8 cellular contexts compared by ENCODE assay signal in genomic region chr3:69094467-69095205, GRCh38. TPM values are rescaled to one million over a fixed set of nuclear protein-coding genes. Genes with fewer than 3 reads are reported as not detected.
A peak's percentile ranks its signal among the peaks of the same experiment; 100 is the strongest.
DNase-seq lines count a peak whose midpoint lies in the region; ATAC-seq, FAIRE-seq and TF ChIP-seq lines count a peak whose summit lies in the region.

No MANE protein-coding gene starts in this region.

- H3K9ac ChIP-seq in BLaER1, result peak overlapping the region; percentile 39
- no peak overlapping the region for H3K9ac ChIP-seq in K562 (ENCODE audit: insufficient read depth in 1 of 2, low read depth in 2 of 2, low read length in 2 of 2)

- no peak; the same call in 2 of the 3 replicates for ATAC-seq in K562
- ATAC-seq in naive B cell (ENCODE audit: low read depth in 2 of 2), result no peak
- no peak for ATAC-seq in HG03095 (IDR thresholded peaks at IDR 0.05; ENCODE audit: unreplicated experiment)

- H3K79me2 ChIP-seq in K562 (ENCODE audit: control insufficient read depth, insufficient read depth, low read length), result no peaks in the 10 kb centered on the region

- WGBS in K562 (ENCODE audit: insufficient coverage, low coverage, missing lambda C conversion rate), result 26% methylated on average over 8 of the region's 8 CpGs

- peak overlapping the region; percentile 90 to 98 (median 93) for H3K27ac Mint-ChIP-seq in naive B cell

- no peak overlapping the region for H3K4me3 ChIP-seq in BLaER1
- no peak overlapping the region for H3K4me3 ChIP-seq in K562
- no peak overlapping the region for H3K4me3 ChIP-seq in BE2C (ENCODE audit: low read depth, low read length)

- no peak for TF ChIP-seq RAD21 in K562 (CRISPR knock-in tag; conservative IDR thresholded peaks at IDR 0.05 in 1 of 2, IDR thresholded peaks at IDR 0.05 in 1 of 2)

- H3K27me3 ChIP-seq in BLaER1 (no peaks in the 10 kb centered on the region), K562 (ENCODE audit: control insufficient read depth in 2 of 2, insufficient read depth in 2 of 2, low read length in 2 of 2) (no peaks in the 10 kb centered on the region), BE2C (no peaks in the 10 kb centered on the region)

- FAIRE-seq in K562 (lab: Jason Lieb, UNC), result no peak

- no peaks in the 10 kb centered on the region for H3K9me3 Mint-ChIP-seq in naive B cell

- H3K9me3 ChIP-seq in BLaER1 (no peaks in the 10 kb centered on the region), K562 (replicated peaks; ENCODE audit: control insufficient read depth, insufficient read depth, low read depth, low read length) (no peaks in the 10 kb centered on the region), BE2C (no peaks in the 10 kb centered on the region)

- no peak overlapping the region for H2AFZ ChIP-seq in K562 (ENCODE audit: low read depth, low read length)

- POLR2A ChIA-PET in K562 (lab: Yijun Ruan, JAX), result no interaction called here
- POLR2A ChIA-PET in GM10248 (lab: Yijun Ruan, JAX), result no interaction called here

- no peak for TF ChIP-seq CTCF in K562 (IDR thresholded peaks at IDR 0.05 in 2 of 3, conservative IDR thresholded peaks at IDR 0.05 in 1 of 3; ENCODE audit: insufficient read depth in 2 of 3, low read depth in 1 of 3, low read length in 3 of 3)
- TF ChIP-seq CTCF in GM10248 (IDR thresholded peaks at IDR 0.05; ENCODE audit: control extremely low read depth, extremely low read depth, low read depth, missing control alignments), result no peak
- TF ChIP-seq CTCF in BE2C (IDR thresholded peaks at IDR 0.05; ENCODE audit: low read depth, low read length), result no peak

- peak overlapping the region; percentile 26 to 82 (median 70) for H3K4me3 Mint-ChIP-seq in naive B cell

- intact Hi-C loops in K562 (cut with micrococcal nuclease), result no loop called here

- H3K4me2 ChIP-seq in BLaER1 (peak overlapping the region; percentile 74), K562 (ENCODE audit: insufficient read depth, low read length) (no peak overlapping the region)

- H3K36me3 ChIP-seq in BLaER1, result peaks cover 22% of the 10 kb centered on the region
- no peaks in the 10 kb centered on the region for H3K36me3 ChIP-seq in K562 (ENCODE audit: control insufficient read depth, insufficient read depth, low read length)
- H3K36me3 ChIP-seq in BE2C, result peaks cover 11% of the 10 kb centered on the region

- TF ChIP-seq EP300 in K562 (IDR thresholded peaks at IDR 0.05; ENCODE audit: low read length), result no peak

- CTCF ChIA-PET in K562 (lab: Yijun Ruan, JAX; ENCODE audit: low intra/inter-chr PET ratio), result no interaction called here
- CTCF ChIA-PET in GM10248 (lab: Yijun Ruan, JAX), result interaction anchor here (0.8 to 5.2 kb wide), 5 partner anchors 8 to 212 kb away, joined by 3 to 19 read pairs (median 4); no protein-coding TSS in a partner anchor

- BruUV-seq in K562 (replicated peaks; lab: Mats Ljungman, UMichigan), result no TSS peak

- in situ Hi-C loops in K562 (cut with MboI), result no loop called here

- peaks cover 62 to 86% (median 80%) of the 10 kb centered on the region in 3 donors for H3K4me1 Mint-ChIP-seq in naive B cell

- H3K27ac ChIP-seq in BLaER1 (peak overlapping the region; percentile 74), K562 (ENCODE audit: extremely low read depth, low read depth, low read length) (no peak overlapping the region)

- no peaks in the 10 kb centered on the region for H3K9me1 ChIP-seq in K562 (ENCODE audit: control insufficient read depth, insufficient read depth, low read length)

- H3K4me1 ChIP-seq in BLaER1, result peaks cover 63% of the 10 kb centered on the region
- peaks cover 3 to 9% of the 10 kb centered on the region in 2 experiments; a peak in 4 of 5 replicates for H3K4me1 ChIP-seq in K562 (replicated peaks in 1 of 2; ENCODE audit: control insufficient read depth in 2 of 2, insufficient read depth in 2 of 2, low read length in 2 of 2)
- no peaks in the 10 kb centered on the region for H3K4me1 ChIP-seq in BE2C

- no peaks in the 10 kb centered on the region for H4K20me1 ChIP-seq in BLaER1
- no peaks in the 10 kb centered on the region for H4K20me1 ChIP-seq in K562 (replicated peaks; ENCODE audit: control insufficient read depth, insufficient read depth, low read length)

- peaks cover 12 to 14% of the 10 kb centered on the region in 2 donors for H3K36me3 Mint-ChIP-seq in naive B cell

- no peak for TF ChIP-seq POLR2A in K562 (conservative IDR thresholded peaks at IDR 0.05)

- DNase-seq in M059J (ENCODE audit: low read depth) (peak; percentile 66), K562 (ENCODE audit: extremely low read depth in 1 of 4, low spot score in 3 of 4) (peak in 1 of 4 experiments; percentile 9), naive B cell (no peak), GM10248 (ENCODE audit: extremely low spot score) (no peak), BE2C (no peak)
- DNase-seq in activated CD8-positive, alpha-beta memory T cell treated with anti-CD3 and anti-CD28 coated beads for 24 hours, result no peak

- no peaks in the 10 kb centered on the region for H3K27me3 Mint-ChIP-seq in naive B cell

RNA-seq across cellular contexts. Expression of gene ARL6IP5, which starts 9.9 kb away (rescaled TPM):
- 41.4 and 42.4 TPM in 2 replicates for total RNA-seq in M059J (2014; rRNA removed; shearing (Covaris generic))
- 6.7 and 11.2 TPM in 2 replicates for total RNA-seq in K562 (2011; cell fraction: chromatin; rRNA removed; ENCODE audit: low replicate concordance)
- 10.8 TPM in 2 replicates for total RNA-seq in K562 (2011; cell fraction: nucleolus; rRNA removed)
- total RNA-seq in K562 (2011; cell fraction: nucleoplasm; rRNA removed), result 14.4 and 14.6 TPM in 2 replicates
- total RNA-seq in K562 (2014; rRNA removed) (11.3 and 11.9 TPM in 2 replicates), K562 (2014; rRNA removed; fragmentation: Illumina TruSeq; extraction: Trizol) (12.7 and 13.0 TPM in 2 replicates), K562 (2015; rRNA removed; fragmentation: Illumina TruSeq; extraction: Trizol) (9.4 and 10.7 TPM in 2 replicates), K562 (2021) (11.5 and 15.2 TPM in 2 replicates)
- polyA plus RNA-seq in K562 (2011; rRNA removed) (21.5 and 22.0 TPM in 2 replicates), K562 (2014; fragmentation: Illumina TruSeq; extraction: Trizol) (16.8 and 20.6 TPM in 2 replicates), K562 (2014; fragmentation: Nextera tagmentation; extraction: Ambion mirVana) (10 to 100 TPM; 51.8 to 54.0 TPM), K562 (2014; rRNA removed) (10.3 and 14.6 TPM in 2 replicates), naive B cell (ENCODE audit: low read depth in 6 of 6) (100 to 1,000 TPM; 278 to 469 (median 324) TPM)
- polyA plus RNA-seq in K562 (2011; cell fraction: cytosol; rRNA removed), result 22.4 and 25.0 TPM in 2 replicates
- polyA plus RNA-seq in K562 (2011; cell fraction: nucleus; rRNA removed), result 3.3 and 6.6 TPM in 2 replicates
- polyA plus RNA-seq in K562 (2012), result 16.2 and 23.1 TPM in 2 replicates
- polyA minus RNA-seq in K562 (2011; rRNA and poly(A)+ RNA removed), result 21.9 and 23.0 TPM in 2 replicates
- polyA minus RNA-seq in K562 (2011; cell fraction: cytosol; rRNA and poly(A)+ RNA removed), result 11.2 and 13.1 TPM in 2 replicates
- 1.3 and 3.7 TPM in 2 replicates for polyA minus RNA-seq in K562 (2011; cell fraction: nucleus; rRNA and poly(A)+ RNA removed)
- polyA plus RNA-seq in BE2C (2012; ENCODE audit: insufficient read depth, insufficient read length, low read depth), result 153 TPM

RNA-seq across cellular contexts. Expression of gene UBA3, which starts 14.5 kb away (rescaled TPM):
- total RNA-seq in M059J (2014; rRNA removed; shearing (Covaris generic)), result 43.0 and 44.9 TPM in 2 replicates
- 34.9 and 77.4 TPM in 2 replicates for total RNA-seq in K562 (2011; cell fraction: chromatin; rRNA removed; ENCODE audit: low replicate concordance)
- total RNA-seq in K562 (2011; cell fraction: nucleolus; rRNA removed), result 20.9 and 22.8 TPM in 2 replicates
- 42.0 and 48.9 TPM in 2 replicates for total RNA-seq in K562 (2011; cell fraction: nucleoplasm; rRNA removed)
- total RNA-seq in K562 (2014; rRNA removed) (23.2 and 28.9 TPM in 2 replicates), K562 (2014; rRNA removed; fragmentation: Illumina TruSeq; extraction: Trizol) (35.4 and 40.9 TPM in 2 replicates), K562 (2015; rRNA removed; fragmentation: Illumina TruSeq; extraction: Trizol) (33.9 and 38.6 TPM in 2 replicates), K562 (2021) (31.2 and 33.8 TPM in 2 replicates)
- polyA plus RNA-seq in K562 (2011; rRNA removed) (42.5 and 58.2 TPM in 2 replicates), K562 (2014; fragmentation: Illumina TruSeq; extraction: Trizol) (30.7 and 45.2 TPM in 2 replicates), K562 (2014; fragmentation: Nextera tagmentation; extraction: Ambion mirVana) (10 to 100 TPM; 58.3 to 80.0 TPM), K562 (2014; rRNA removed) (36.7 and 42.0 TPM in 2 replicates), naive B cell (ENCODE audit: low read depth in 6 of 6) (100 to 1,000 TPM in 1 of 6 donors, 10 to 100 TPM in 5; 57.8 to 123 (median 61.1) TPM)
- polyA plus RNA-seq in K562 (2011; cell fraction: cytosol; rRNA removed), result 11.9 and 19.8 TPM in 2 replicates
- 37.5 and 53.9 TPM in 2 replicates for polyA plus RNA-seq in K562 (2011; cell fraction: nucleus; rRNA removed)
- 28.0 and 29.6 TPM in 2 replicates for polyA plus RNA-seq in K562 (2012)
- 28.8 and 29.4 TPM in 2 replicates for polyA minus RNA-seq in K562 (2011; rRNA and poly(A)+ RNA removed)
- polyA minus RNA-seq in K562 (2011; cell fraction: cytosol; rRNA and poly(A)+ RNA removed), result 9.5 and 9.9 TPM in 2 replicates
- 24.2 and 38.8 TPM in 2 replicates for polyA minus RNA-seq in K562 (2011; cell fraction: nucleus; rRNA and poly(A)+ RNA removed)
- polyA plus RNA-seq in BE2C (2012; ENCODE audit: insufficient read depth, insufficient read length, low read depth), result 58.1 TPM

RNA-seq across cellular contexts. Expression of gene LMOD3, which starts 27.8 kb away (rescaled TPM):
- total RNA-seq in M059J (2014; rRNA removed; shearing (Covaris generic)), result not detected in 2 replicates
- total RNA-seq in K562 (2011; cell fraction: chromatin; rRNA removed; ENCODE audit: low replicate concordance), result not detected in 2 replicates
- total RNA-seq in K562 (2011; cell fraction: nucleolus; rRNA removed), result not detected in 2 replicates
- not detected in 2 replicates for total RNA-seq in K562 (2011; cell fraction: nucleoplasm; rRNA removed)
- total RNA-seq in K562 (2014; rRNA removed) (not detected in 2 replicates), K562 (2014; rRNA removed; fragmentation: Illumina TruSeq; extraction: Trizol) (not detected in 2 replicates), K562 (2015; rRNA removed; fragmentation: Illumina TruSeq; extraction: Trizol) (not detected in 2 replicates), K562 (2021) (not detected in 2 replicates)
- polyA plus RNA-seq in K562 (2011; rRNA removed) (not detected in 2 replicates), K562 (2014; fragmentation: Illumina TruSeq; extraction: Trizol) (not detected in 2 replicates), K562 (2014; fragmentation: Nextera tagmentation; extraction: Ambion mirVana) (under 1 TPM in 1 of 2 experiments, not detected in 1; 0.03 TPM), K562 (2014; rRNA removed) (not detected in 2 replicates), naive B cell (ENCODE audit: low read depth in 6 of 6) (under 1 TPM in 3 of 6 donors, not detected in 3; 0.05 to 0.19 (median 0.09) TPM)
- not detected in 2 replicates for polyA plus RNA-seq in K562 (2011; cell fraction: cytosol; rRNA removed)
- not detected in 2 replicates for polyA plus RNA-seq in K562 (2011; cell fraction: nucleus; rRNA removed)
- 0.03 and 0.10 TPM in 2 replicates for polyA plus RNA-seq in K562 (2012)
- polyA minus RNA-seq in K562 (2011; rRNA and poly(A)+ RNA removed), result not detected in 2 replicates
- polyA minus RNA-seq in K562 (2011; cell fraction: cytosol; rRNA and poly(A)+ RNA removed), result not detected in 2 replicates
- polyA minus RNA-seq in K562 (2011; cell fraction: nucleus; rRNA and poly(A)+ RNA removed), result not detected in 2 replicates
- 0.32 TPM for polyA plus RNA-seq in BE2C (2012; ENCODE audit: insufficient read depth, insufficient read length, low read depth)

RNA-seq across cellular contexts. Expression of gene TMF1, which starts 42.5 kb away (rescaled TPM):
- total RNA-seq in M059J (2014; rRNA removed; shearing (Covaris generic)), result 11.8 and 15.8 TPM in 2 replicates
- 20.0 and 109 TPM in 2 replicates for total RNA-seq in K562 (2011; cell fraction: chromatin; rRNA removed; ENCODE audit: low replicate concordance)
- 13.7 and 18.2 TPM in 2 replicates for total RNA-seq in K562 (2011; cell fraction: nucleolus; rRNA removed)
- 20.6 and 33.0 TPM in 2 replicates for total RNA-seq in K562 (2011; cell fraction: nucleoplasm; rRNA removed)
- total RNA-seq in K562 (2014; rRNA removed) (7.1 and 9.5 TPM in 2 replicates), K562 (2014; rRNA removed; fragmentation: Illumina TruSeq; extraction: Trizol) (13.9 and 18.6 TPM in 2 replicates), K562 (2015; rRNA removed; fragmentation: Illumina TruSeq; extraction: Trizol) (11.2 and 13.7 TPM in 2 replicates), K562 (2021) (10.9 and 12.3 TPM in 2 replicates)
- polyA plus RNA-seq in K562 (2011; rRNA removed) (11.3 and 11.8 TPM in 2 replicates), K562 (2014; fragmentation: Illumina TruSeq; extraction: Trizol) (8.9 and 10.3 TPM in 2 replicates), K562 (2014; fragmentation: Nextera tagmentation; extraction: Ambion mirVana) (1 to 10 TPM; 3.1 to 3.7 TPM), K562 (2014; rRNA removed) (6.2 and 7.2 TPM in 2 replicates), naive B cell (ENCODE audit: low read depth in 6 of 6) (10 to 100 TPM; 26.1 to 65.0 (median 54.4) TPM)
- 2.1 and 3.2 TPM in 2 replicates for polyA plus RNA-seq in K562 (2011; cell fraction: cytosol; rRNA removed)
- 9.1 and 10.1 TPM in 2 replicates for polyA plus RNA-seq in K562 (2011; cell fraction: nucleus; rRNA removed)
- polyA plus RNA-seq in K562 (2012), result 6.7 and 10.2 TPM in 2 replicates
- polyA minus RNA-seq in K562 (2011; rRNA and poly(A)+ RNA removed), result 23.0 and 37.6 TPM in 2 replicates
- 9.6 and 10.0 TPM in 2 replicates for polyA minus RNA-seq in K562 (2011; cell fraction: cytosol; rRNA and poly(A)+ RNA removed)
- polyA minus RNA-seq in K562 (2011; cell fraction: nucleus; rRNA and poly(A)+ RNA removed), result 13.1 and 18.0 TPM in 2 replicates
- polyA plus RNA-seq in BE2C (2012; ENCODE audit: insufficient read depth, insufficient read length, low read depth), result 13.7 TPM
